In the genomic region with DNA sequence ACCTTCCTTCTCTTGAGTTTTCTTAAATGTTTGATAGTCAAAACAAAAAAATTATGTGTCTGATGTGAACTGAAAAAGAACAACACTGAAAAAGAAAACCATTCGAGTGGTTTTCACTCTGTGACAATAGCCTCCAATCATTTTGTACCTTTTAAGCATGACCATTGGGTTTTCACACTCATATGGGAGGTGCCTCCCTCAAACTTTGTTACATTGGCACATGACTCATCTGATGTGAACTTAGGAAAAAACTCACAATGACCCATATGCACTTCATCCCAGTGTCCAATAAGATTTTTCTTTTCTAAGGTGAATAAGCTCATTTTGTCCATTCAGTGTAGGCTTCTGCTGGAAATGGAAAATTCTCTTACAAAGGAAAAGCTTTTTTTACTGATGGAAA, we compare ENCODE assay signal across 13 cellular contexts.
DNase-seq lines count a peak whose midpoint lies in the region; ATAC-seq and FAIRE-seq lines count a peak whose summit lies in the region.
"Had no signal": no experiment of that assay in that cellular context is flagged by ENCODE, and none has a peak within 500 bp of the region (broad histone marks: within the 10 kb centered on the region; RNA-seq: fewer than 3 reads in every experiment).

No MANE protein-coding gene starts in this region.

- peaks cover 4% of the 10 kb centered on the region for H3K27me3 Mint-ChIP-seq in activated CD4-positive, alpha-beta T cell treated with anti-CD3 and anti-CD28 coated beads for 36 hours

- CTCF ChIA-PET in activated CD4-positive, alpha-beta T cell treated with anti-CD3 and anti-CD28 coated beads for 36 hours (lab: Charles Lee): no interaction called here

- H3K4me1 Mint-ChIP-seq in activated CD4-positive, alpha-beta T cell treated with anti-CD3 and anti-CD28 coated beads for 36 hours: peaks cover 10% of the 10 kb centered on the region

- intact Hi-C loops in activated CD4-positive, alpha-beta T cell treated with anti-CD3 and anti-CD28 coated beads for 36 hours (cut with DNase I, micrococcal nuclease): loop anchor here in 1 of 2 experiments (1.0 kb wide), 1 partner anchor 48 kb away; no protein-coding TSS in a partner anchor

- peak; percentile 56 for FAIRE-seq in RCC 7860 (lab: Jason Lieb, UNC)
- FAIRE-seq: A204.1 had no signal

- H3K9me3 Mint-ChIP-seq in activated CD4-positive, alpha-beta T cell treated with anti-CD3 and anti-CD28 coated beads for 36 hours (ENCODE audit: low read depth): no peaks in the 10 kb centered on the region

- DNase-seq in activated CD4-positive, alpha-beta T cell treated with anti-CD3 and anti-CD28 coated beads for 36 hours: no peak
- no peak for DNase-seq in activated CD4-positive, alpha-beta T cell treated with anti-CD3 and anti-CD28 coated beads for 1 hour
- DNase-seq in RCC 7860 (ENCODE audit: low spot score) (peak; percentile 61), dermis microvascular lymphatic vessel endothelial cell (ENCODE audit: low read depth in 2 of 2) (peak; percentile 39 to 52), skeletal muscle cell (ENCODE audit: low read depth) (peak; percentile 8), midbrain (lab: John Stamatoyannopoulos, UW) (no peak)
- DNase-seq: Kasumi-1, nucleus accumbens, spleen had no signal

- H3K27ac Mint-ChIP-seq in activated CD4-positive, alpha-beta T cell treated with anti-CD3 and anti-CD28 coated beads for 36 hours: no peak overlapping the region

- POLR2A ChIA-PET in activated CD4-positive, alpha-beta T cell treated with anti-CD3 and anti-CD28 coated beads for 36 hours (lab: Charles Lee): no interaction called here

- H3K36me3 Mint-ChIP-seq in activated CD4-positive, alpha-beta T cell treated with anti-CD3 and anti-CD28 coated beads for 36 hours (ENCODE audit: low read depth): no peaks in the 10 kb centered on the region

- peak; percentile 92 for ATAC-seq in activated CD4-positive, alpha-beta T cell treated with anti-CD3 and anti-CD28 coated beads for 36 hours
- ATAC-seq in GM21515 (IDR thresholded peaks at IDR 0.05; ENCODE audit: unreplicated experiment): no peak
- no peak for ATAC-seq in GM18511 (IDR thresholded peaks at IDR 0.05; ENCODE audit: unreplicated experiment)

- no peak overlapping the region for H3K4me3 ChIP-seq in skeletal muscle cell (ENCODE audit: low read depth, low read length)
- H3K4me3 ChIP-seq: spleen, tibial nerve had no signal

- H3K4me3 Mint-ChIP-seq in activated CD4-positive, alpha-beta T cell treated with anti-CD3 and anti-CD28 coated beads for 36 hours: no peak overlapping the region

Comparison
In these comparisons a context has a peak if more than half of its experiments do, and no peak if none do; other contexts are left out.
1. DNase-seq: peak in RCC 7860 (single experiment), dermis microvascular lymphatic vessel endothelial cell (2 of 2) and skeletal muscle cell (single experiment); none in activated CD4-positive, alpha-beta T cell treated with anti-CD3 and anti-CD28 coated beads for 36 hours (single experiment), activated CD4-positive, alpha-beta T cell treated with anti-CD3 and anti-CD28 coated beads for 1 hour (single experiment) and midbrain (single experiment).